Comparison of ENCODE assay signal across 10 cellular contexts in genomic region chr11:112157274-112157766, GRCh38. TPM values are rescaled to one million over a fixed set of nuclear protein-coding genes. Genes with fewer than 3 reads are reported as not detected.
DNase-seq lines count a peak whose midpoint lies in the region; ATAC-seq and TF ChIP-seq lines count a peak whose summit lies in the region.
"Had no signal": no experiment of that assay in that cellular context is flagged by ENCODE, and none has a peak within 500 bp of the region (broad histone marks: within the 10 kb centered on the region; RNA-seq: fewer than 3 reads in every experiment).

No MANE protein-coding gene starts in this region.

- CTCF ChIA-PET in RWPE1 (lab: Yijun Ruan, JAX): interaction anchor here (1.4 to 1.7 kb wide), 2 partner anchors 37 to 123 kb away, joined by 3 to 5 read pairs; no protein-coding TSS in a partner anchor
- CTCF ChIA-PET in CD4-positive, alpha-beta T cell (lab: Charles Lee): no interaction called here

- TF ChIP-seq CTCF in RWPE1 (conservative IDR thresholded peaks at IDR 0.05; ENCODE audit: low read depth): no peak
- no peak for TF ChIP-seq CTCF in fibroblast of the aortic adventitia (IDR thresholded peaks at IDR 0.05; ENCODE audit: insufficient read depth, low read length)
- no peak for TF ChIP-seq CTCF in smooth muscle cell (IDR thresholded peaks at IDR 0.05; ENCODE audit: borderline replicate concordance, insufficient read depth, poor library complexity, severe bottlenecking)
- no peak for TF ChIP-seq CTCF in neural progenitor cell (IDR thresholded peaks at IDR 0.05)
- no peak for TF ChIP-seq CTCF in CD4-positive, alpha-beta T cell (IDR thresholded peaks at IDR 0.05)

- no peaks in the 10 kb centered on the region for H3K79me2 ChIP-seq in smooth muscle cell (ENCODE audit: low read depth)
- H3K79me2 ChIP-seq in neural progenitor cell (ENCODE audit: low read depth): no peaks in the 10 kb centered on the region

- H3K27ac ChIP-seq in RWPE1 (peak overlapping the region; percentile 83), smooth muscle cell (ENCODE audit: low read depth) (peak overlapping the region; percentile 93), neural progenitor cell (no peak overlapping the region)
- H3K27ac ChIP-seq in CD4-positive, alpha-beta T cell (ENCODE audit: low read depth, low read length): no peak overlapping the region
- H3K27ac ChIP-seq: SK-N-MC had no signal

- DNase-seq in T-helper 2 cell treated with Interferon-gamma antibody and Interleukin-4, amounts not matched to agents 5 μg/mL and 100 μg/mL, for 36 hours (ENCODE audit: low spot score): peak; percentile 14
- DNase-seq in T-helper 2 cell: no peak
- peak; percentile 93 for DNase-seq in RWPE1 (ENCODE audit: low spot score)
- peak; percentile 99 for DNase-seq in fibroblast of the aortic adventitia (ENCODE audit: low read depth)
- DNase-seq in smooth muscle cell (lab: John Stamatoyannopoulos, UW; ENCODE audit: unreplicated experiment): no peak
- no peak for DNase-seq in neural progenitor cell (ENCODE audit: low spot score)
- no peak for DNase-seq in CD4-positive, alpha-beta T cell
- DNase-seq in NCI-H524 (lab: John Stamatoyannopoulos, UW): no peak

- no peaks in the 10 kb centered on the region for H3K9me3 Mint-ChIP-seq in T-helper 2 cell treated with Interferon-gamma antibody and Interleukin-4, amounts not matched to agents 5 μg/mL and 100 μg/mL, for 36 hours
- H3K9me3 Mint-ChIP-seq in neural progenitor cell: no peaks in the 10 kb centered on the region
- H3K9me3 Mint-ChIP-seq in CD4-positive, alpha-beta T cell: no peaks in the 10 kb centered on the region

- no peak overlapping the region for H3K27ac Mint-ChIP-seq in T-helper 2 cell treated with Interferon-gamma antibody and Interleukin-4, amounts not matched to agents 5 μg/mL and 100 μg/mL, for 36 hours
- H3K27ac Mint-ChIP-seq in neural progenitor cell: no peak overlapping the region
- no peak overlapping the region for H3K27ac Mint-ChIP-seq in CD4-positive, alpha-beta T cell

- H3K9me3 ChIP-seq in smooth muscle cell (replicated peaks; ENCODE audit: low read depth): no peaks in the 10 kb centered on the region
- no peaks in the 10 kb centered on the region for H3K9me3 ChIP-seq in neural progenitor cell (ENCODE audit: low read depth)
- no peaks in the 10 kb centered on the region for H3K9me3 ChIP-seq in CD4-positive, alpha-beta T cell (ENCODE audit: control insufficient read depth, low read length)

- no peaks in the 10 kb centered on the region for H3K36me3 Mint-ChIP-seq in T-helper 2 cell treated with Interferon-gamma antibody and Interleukin-4, amounts not matched to agents 5 μg/mL and 100 μg/mL, for 36 hours (ENCODE audit: low read depth)
- H3K36me3 Mint-ChIP-seq in neural progenitor cell: no peaks in the 10 kb centered on the region
- H3K36me3 Mint-ChIP-seq in CD4-positive, alpha-beta T cell (ENCODE audit: low read depth): no peaks in the 10 kb centered on the region

- peaks cover 4% of the 10 kb centered on the region for H3K4me1 ChIP-seq in smooth muscle cell (ENCODE audit: low read depth)
- H3K4me1 ChIP-seq in neural progenitor cell: no peaks in the 10 kb centered on the region

- H3K4me3 Mint-ChIP-seq in T-helper 2 cell treated with Interferon-gamma antibody and Interleukin-4, amounts not matched to agents 5 μg/mL and 100 μg/mL, for 36 hours: no peak overlapping the region
- H3K4me3 Mint-ChIP-seq in neural progenitor cell: no peak overlapping the region
- H3K4me3 Mint-ChIP-seq in CD4-positive, alpha-beta T cell: no peak overlapping the region

- H3F3A ChIP-seq in smooth muscle cell (ENCODE audit: low read depth): peaks cover 7% of the 10 kb centered on the region
- H3F3A ChIP-seq in neural progenitor cell (ENCODE audit: low read depth): no peaks in the 10 kb centered on the region

- no peak overlapping the region for H2AFZ ChIP-seq in smooth muscle cell (ENCODE audit: low read depth)
- no peak overlapping the region for H2AFZ ChIP-seq in neural progenitor cell (replicated peaks)

- H3K9ac ChIP-seq in smooth muscle cell (ENCODE audit: low read depth) (peak overlapping the region; percentile 68), neural progenitor cell (no peak overlapping the region)

- H3K27me3 Mint-ChIP-seq in T-helper 2 cell treated with Interferon-gamma antibody and Interleukin-4, amounts not matched to agents 5 μg/mL and 100 μg/mL, for 36 hours (ENCODE audit: low read depth): peaks cover 8% of the 10 kb centered on the region
- H3K27me3 Mint-ChIP-seq in neural progenitor cell (ENCODE audit: insufficient read depth, low read depth): no peaks in the 10 kb centered on the region
- peaks cover 3% of the 10 kb centered on the region for H3K27me3 Mint-ChIP-seq in CD4-positive, alpha-beta T cell

- WGBS in smooth muscle cell (ENCODE audit: low lambda C conversion rate): 39% methylated on average over 3 of the region's 3 CpGs

- peak overlapping the region; percentile 73 for H3K4me2 ChIP-seq in smooth muscle cell
- H3K4me2 ChIP-seq in neural progenitor cell: no peak overlapping the region

- intact Hi-C loops in CD4-positive, alpha-beta T cell (cut with DNase I, micrococcal nuclease): no loop called here

- POLR2A ChIA-PET in RWPE1 (lab: Yijun Ruan, JAX; ENCODE audit: low non-redundant PET): no interaction called here
- POLR2A ChIA-PET in CD4-positive, alpha-beta T cell (lab: Charles Lee): interaction anchor here (0.6 kb wide), 1 partner anchor 1618 kb away, joined by 3 read pairs; no protein-coding TSS in a partner anchor

- H4K20me1 ChIP-seq in smooth muscle cell (ENCODE audit: low read depth) (no peaks in the 10 kb centered on the region), neural progenitor cell (ENCODE audit: low read depth) (no peaks in the 10 kb centered on the region)

- no peaks in the 10 kb centered on the region for H3K27me3 ChIP-seq in smooth muscle cell (ENCODE audit: low read depth)
- no peaks in the 10 kb centered on the region for H3K27me3 ChIP-seq in neural progenitor cell
- no peaks in the 10 kb centered on the region for H3K27me3 ChIP-seq in CD4-positive, alpha-beta T cell (ENCODE audit: control insufficient read depth, insufficient read depth, low read length)

- H3K4me1 Mint-ChIP-seq in T-helper 2 cell treated with Interferon-gamma antibody and Interleukin-4, amounts not matched to agents 5 μg/mL and 100 μg/mL, for 36 hours (ENCODE audit: low read depth): no peaks in the 10 kb centered on the region
- no peaks in the 10 kb centered on the region for H3K4me1 Mint-ChIP-seq in neural progenitor cell
- H3K4me1 Mint-ChIP-seq in CD4-positive, alpha-beta T cell (ENCODE audit: low read depth): no peaks in the 10 kb centered on the region

- H3K36me3 ChIP-seq in smooth muscle cell (ENCODE audit: low read depth) (no peaks in the 10 kb centered on the region), neural progenitor cell (no peaks in the 10 kb centered on the region)

- no peak for ATAC-seq in CD4-positive, alpha-beta T cell (ENCODE audit: poor library complexity)

- no peak overlapping the region for H3K4me3 ChIP-seq in fibroblast of the aortic adventitia (ENCODE audit: low read depth, low read length)
- no peak overlapping the region for H3K4me3 ChIP-seq in smooth muscle cell
- no peak overlapping the region for H3K4me3 ChIP-seq in neural progenitor cell
- H3K4me3 ChIP-seq: SK-N-MC had no signal

RNA-seq across cellular contexts. Expression of gene IL18, which starts 6.6 kb away (rescaled TPM):
- 0.81 and 1.4 TPM in 2 replicates for total RNA-seq in fibroblast of the aortic adventitia (ENCODE audit: low replicate concordance)
- 3.0 TPM in 1 of 2 replicates, not detected in the other for total RNA-seq in smooth muscle cell
- polyA plus RNA-seq in smooth muscle cell: 0.33 and 0.34 TPM in 2 replicates
- total RNA-seq in neural progenitor cell (ENCODE audit: low replicate concordance): 1.5 TPM in 1 of 2 replicates, not detected in the other
- under 1 TPM in 1 of 2 experiments, not detected in 1; 0.27 TPM for total RNA-seq in CD4-positive, alpha-beta T cell

RNA-seq across cellular contexts. Expression of gene TEX12, which starts 9.9 kb away (rescaled TPM):
- total RNA-seq in fibroblast of the aortic adventitia (ENCODE audit: low replicate concordance): 0.36 TPM in 1 of 2 replicates, not detected in the other
- total RNA-seq in smooth muscle cell: not detected in 2 replicates
- not detected in 2 replicates for polyA plus RNA-seq in smooth muscle cell
- 0.15 and 0.51 TPM in 2 replicates for total RNA-seq in neural progenitor cell (ENCODE audit: low replicate concordance)
- under 1 TPM; 0.39 to 0.82 TPM for total RNA-seq in CD4-positive, alpha-beta T cell
- total RNA-seq: H1 had no signal
- polyA plus RNA-seq: H1 had no signal

RNA-seq across cellular contexts. Expression of gene BCO2, which starts 18.0 kb away (rescaled TPM):
- total RNA-seq in fibroblast of the aortic adventitia (ENCODE audit: low replicate concordance): 1.5 and 4.0 TPM in 2 replicates
- total RNA-seq in smooth muscle cell: 0.13 and 1.8 TPM in 2 replicates
- polyA plus RNA-seq in smooth muscle cell: 0.82 and 2.0 TPM in 2 replicates
- 0.87 TPM in 1 of 2 replicates, not detected in the other for total RNA-seq in neural progenitor cell (ENCODE audit: low replicate concordance)
- total RNA-seq in CD4-positive, alpha-beta T cell: 1 to 10 TPM; 1.1 to 1.5 TPM

Comparison
In these comparisons a context has a peak if more than half of its experiments do, and no peak if none do; other contexts are left out.
1. DNase-seq: peak in T-helper 2 cell treated with Interferon-gamma antibody and Interleukin-4, amounts not matched to agents 5 μg/mL and 100 μg/mL, for 36 hours (single experiment), RWPE1 (single experiment) and fibroblast of the aortic adventitia (single experiment); none in T-helper 2 cell (0 of 5), smooth muscle cell (single experiment), neural progenitor cell (single experiment), CD4-positive, alpha-beta T cell (0 of 10) and NCI-H524 (0 of 2).
2. H3K27ac ChIP-seq: peak in RWPE1 (single experiment) and smooth muscle cell (single experiment); none in neural progenitor cell (single experiment) and CD4-positive, alpha-beta T cell (single experiment).